In genomic region chr2:177324797-177325196, GRCh38 we compare ENCODE assay signal across 14 cellular contexts.
"Had no signal": no experiment of that assay in that cellular context is flagged by ENCODE, and none has a peak within 500 bp of the region (broad histone marks: within the 10 kb centered on the region; RNA-seq: fewer than 3 reads in every experiment).

No MANE protein-coding gene starts in this region.

- H3K27ac ChIP-seq: gastroesophageal sphincter, heart right ventricle, upper lobe of right lung had no signal

- H3K4me1 ChIP-seq: gastroesophageal sphincter, upper lobe of right lung had no signal

- H3K27me3 ChIP-seq: gastroesophageal sphincter, heart right ventricle, upper lobe of right lung had no signal

- H3K4me3 ChIP-seq: gastroesophageal sphincter, heart right ventricle, upper lobe of right lung had no signal

- ATAC-seq: activated CD4-positive, CD25-positive, alpha-beta regulatory T cell treated with anti-CD3 and anti-CD28 coated beads, Interleukin-2, amount 50 U/mL, for 24 hours; gastroesophageal sphincter; heart right ventricle; right cardiac atrium had no signal

- DNase-seq: activated CD4-positive, alpha-beta T cell treated with anti-CD3 and anti-CD28 coated beads, Interleukin-2, amount 50 U/mL, for 1 hour; activated CD8-positive, alpha-beta memory T cell treated with anti-CD3 and anti-CD28 coated beads for 24 hours; activated naive CD8-positive, alpha-beta T cell treated with anti-CD3 and anti-CD28 coated beads, Interleukin-2, amount 10 ng/mL, durations not matched to agents 7 days and 5 days; anterior cingulate cortex; dermis blood vessel endothelial cell; heart right ventricle; nephron progenitor cell; occipital lobe; right cardiac atrium; T-helper 1 cell; T1000; upper lobe of right lung had no signal

- H3K9me3 ChIP-seq: gastroesophageal sphincter, heart right ventricle, upper lobe of right lung had no signal
